Comparison of ENCODE assay signal across 29 cellular contexts in the genomic region with DNA sequence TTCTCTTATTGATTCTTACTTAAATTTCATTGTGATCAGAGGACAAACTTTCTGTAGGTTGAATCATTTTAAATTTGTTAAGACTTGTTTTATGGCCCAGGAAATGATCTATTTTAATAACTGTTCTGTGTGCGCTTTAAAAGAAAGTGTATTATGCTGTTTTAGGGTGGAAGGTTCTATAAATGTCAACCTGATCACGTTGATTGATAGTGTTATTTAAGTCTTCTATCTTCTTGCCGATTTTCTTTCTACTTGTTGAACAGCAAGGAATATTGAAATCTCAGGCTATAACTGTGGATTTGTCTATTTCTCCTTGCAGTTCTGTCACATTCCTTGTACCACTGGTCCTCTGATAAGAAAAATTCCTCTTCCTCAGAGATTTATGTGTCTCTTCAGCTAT.
"Had no signal": no experiment of that assay in that cellular context is flagged by ENCODE, and none has a peak within 500 bp of the region (broad histone marks: within the 10 kb centered on the region; RNA-seq: fewer than 3 reads in every experiment).

No MANE protein-coding gene starts in this region.

- DNase-seq: activated B cell treated with CpG ODN at 0.5 μM for 24 hours; activated CD4-positive, alpha-beta memory T cell treated with anti-CD3 and anti-CD28 coated beads for 36 hours; activated CD4-positive, alpha-beta T cell treated with anti-CD3 and anti-CD28 coated beads for 4 hours; activated CD4-positive, alpha-beta T cell treated with anti-CD3 and anti-CD28 coated beads, Interleukin-2, amount 50 U/mL, for 1 hour; activated CD4-positive, CD25-positive, alpha-beta regulatory T cell treated with anti-CD3 and anti-CD28 coated beads, Interleukin-2, amount 50 U/mL, for 72 hours; activated CD8-positive, alpha-beta memory T cell treated with anti-CD3 and anti-CD28 coated beads, Interleukin-2, amount 50 U/mL, for 4 hours; activated effector memory CD4-positive, alpha-beta T cell treated with Interleukin-2 at 50 U/mL for 16 hours; activated naive CD4-positive, alpha-beta T cell treated with anti-CD3 and anti-CD28 coated beads, Interleukin-2, amount 10 ng/mL, durations not matched to agents 7 days and 5 days; activated naive CD8-positive, alpha-beta T cell treated with anti-CD3 and anti-CD28 coated beads for 36 hours; activated T-cell treated with anti-CD3 and anti-CD28 coated beads for 4 hours; activated T-cell treated with anti-CD3 and anti-CD28 coated beads, Interleukin-2, amount 50 U/mL, for 4 hours; amygdala; central memory CD4-positive, alpha-beta T cell; NCI-H1105; NCI-H1417 treated with DMSO at 0.1 percent for 48 hours; NCI-H1930; NCI-H2081 treated with DMSO at 0.1 percent for 48 hours; NCI-H345; NCI-H524 treated with DMSO at 0.1 percent for 48 hours; SHP77 treated with DMSO at 0.1 percent for 48 hours; SW 1271; T-helper 1 cell; T-helper 2 cell; T-helper 9 cell had no signal

- H3K4me3 ChIP-seq: ascending aorta, K562, SJSA1 had no signal

- H3K4me1 ChIP-seq: ascending aorta had no signal

- H3K27ac ChIP-seq: ascending aorta, SJSA1, VCaP had no signal

- H3K9me3 ChIP-seq: ascending aorta, SJSA1 had no signal

- H3K27me3 ChIP-seq: ascending aorta, SJSA1 had no signal

- H3K36me3 ChIP-seq: ascending aorta, SJSA1 had no signal

- ATAC-seq: activated T-cell treated with anti-CD3 and anti-CD28 coated beads, Interleukin-2, amount 50 U/mL, for 4 hours; K562; Panc1 had no signal
